ENCODE assay signal across 8 cellular contexts in genomic region chr13:20127263-20127562, GRCh38. TPM values are rescaled to one million over a fixed set of nuclear protein-coding genes. Genes with fewer than 3 reads are reported as not detected.
DNase-seq lines count a peak whose midpoint lies in the region; ATAC-seq and TF ChIP-seq lines count a peak whose summit lies in the region.

No MANE protein-coding gene starts in this region.

- peaks cover 6% of the 10 kb centered on the region for H3K4me1 Mint-ChIP-seq in Caco-2 (ENCODE audit: low read depth, unreplicated experiment)

- no peak overlapping the region for H3K27ac Mint-ChIP-seq in Caco-2 (ENCODE audit: unreplicated experiment)

- H3K4me3 Mint-ChIP-seq in Caco-2 (ENCODE audit: unreplicated experiment), result peak overlapping the region; percentile 64

- BruUV-seq in Caco-2 (replicated peaks; lab: Mats Ljungman, UMichigan), result no TSS peak

- WGBS in liver, result 26% methylated on average over 6 of the region's 6 CpGs
- 28% methylated on average over 6 of the region's 6 CpGs for WGBS in urinary bladder

- H3K27ac ChIP-seq in ascending aorta (peak overlapping the region; percentile 90), liver (ENCODE audit: low read depth in 1 of 2, low read length in 2 of 2) (peak overlapping the region; percentile 79 to 88), urinary bladder (ENCODE audit: low read depth) (no peak overlapping the region)

- CTCF ChIA-PET in Caco-2 (lab: Charles Lee), result interaction anchor here (1.1 to 1.9 kb wide), 8 partner anchors 8 to 92 kb away, joined by 3 to 11 read pairs (median 4); partner anchors contain the start of gene GJA3

- H3K27me3 ChIP-seq in Caco-2 (replicated peaks; ENCODE audit: control insufficient read depth, insufficient read depth, low read length) (no peaks in the 10 kb centered on the region), ascending aorta (no peaks in the 10 kb centered on the region), liver (ENCODE audit: control insufficient read depth in 4 of 4, insufficient read depth in 4 of 4, low read length in 3 of 4) (no peaks in the 10 kb centered on the region)

- H3K27me3 Mint-ChIP-seq in Caco-2 (ENCODE audit: insufficient read depth, unreplicated experiment), result peaks cover 3% of the 10 kb centered on the region

- intact Hi-C loops in Caco-2 (cut with micrococcal nuclease; ENCODE audit: unreplicated experiment) (no loop called here), ascending aorta (cut with DNase I) (loop anchor here (2.0 to 10.0 kb wide), 2 partner anchors 34 to 578 kb away; partner anchors contain the start of genes GJA3 and IL17D)

- ATAC-seq in HG03103 (IDR thresholded peaks at IDR 0.05; ENCODE audit: low read depth, unreplicated experiment) (peak; percentile 23), HG03280 (IDR thresholded peaks at IDR 0.05; ENCODE audit: unreplicated experiment) (no peak), GM19328 (IDR thresholded peaks at IDR 0.05; ENCODE audit: unreplicated experiment) (no peak)

- H3K4me1 ChIP-seq in Caco-2, result no peaks in the 10 kb centered on the region
- peaks cover 0 to 13% of the 10 kb centered on the region in 2 donors for H3K4me1 ChIP-seq in ascending aorta
- H3K4me1 ChIP-seq in liver (ENCODE audit: control insufficient read depth in 4 of 4, insufficient read depth in 4 of 4, low read length in 3 of 4), result peaks cover 0 to 11% (median 3%) of the 10 kb centered on the region in 4 donors
- H3K4me1 ChIP-seq in urinary bladder (ENCODE audit: insufficient read depth), result no peaks in the 10 kb centered on the region

- TF ChIP-seq CTCF in Caco-2 (IDR thresholded peaks at IDR 0.05; ENCODE audit: insufficient read depth in 1 of 2, low read depth in 1 of 2, low read length in 1 of 2, severe bottlenecking in 1 of 2, unreplicated experiment in 1 of 2) (no peak), ascending aorta (IDR thresholded peaks at IDR 0.05) (no peak), liver (IDR thresholded peaks at IDR 0.05; ENCODE audit: low read depth, low read length, missing input control) (no peak)

- peaks cover 5% of the 10 kb centered on the region for H3K36me3 Mint-ChIP-seq in Caco-2 (ENCODE audit: insufficient read depth, unreplicated experiment)

- H3K9ac ChIP-seq in liver (ENCODE audit: low read depth in 1 of 2, low read length in 2 of 2), result no peak overlapping the region

- H3K4me3 ChIP-seq in Caco-2 (ENCODE audit: low read depth, low read length) (peak overlapping the region; percentile 81), ascending aorta (peak overlapping the region; percentile 83 to 84), liver (ENCODE audit: low read depth in 1 of 3, low read length in 3 of 3) (peak overlapping the region; percentile 37 to 72 (median 65)), urinary bladder (ENCODE audit: low read depth, low read length) (peak overlapping the region; percentile 50)

- POLR2A ChIA-PET in Caco-2 (lab: Charles Lee), result interaction anchor here (0.6 kb wide), 1 partner anchor 214 kb away, joined by 3 read pairs; no protein-coding TSS in a partner anchor

- H3K9me3 Mint-ChIP-seq in Caco-2 (ENCODE audit: unreplicated experiment), result no peaks in the 10 kb centered on the region

- no peak for DNase-seq in Caco-2
- no peak for DNase-seq in ascending aorta (ENCODE audit: low spot score in 2 of 2)
- DNase-seq in NCI-H128 (lab: John Stamatoyannopoulos, UW; ENCODE audit: unreplicated experiment), result no peak

- H3K9me3 ChIP-seq in Caco-2 (no peaks in the 10 kb centered on the region), ascending aorta (no peaks in the 10 kb centered on the region), liver (ENCODE audit: control insufficient read depth in 4 of 4, low read length in 3 of 4) (no peaks in the 10 kb centered on the region)

- no peaks in the 10 kb centered on the region for H3K36me3 ChIP-seq in Caco-2 (ENCODE audit: control insufficient read depth, insufficient read depth, low read length)
- no peaks in the 10 kb centered on the region for H3K36me3 ChIP-seq in ascending aorta
- no peaks in the 10 kb centered on the region for H3K36me3 ChIP-seq in liver (ENCODE audit: control insufficient read depth in 4 of 4, insufficient read depth in 3 of 4, low read depth in 1 of 4, low read length in 3 of 4)
- no peaks in the 10 kb centered on the region for H3K36me3 ChIP-seq in urinary bladder (ENCODE audit: insufficient read depth)

- no peak for TF ChIP-seq RAD21 in liver (IDR thresholded peaks at IDR 0.05)

TF ChIP-seq in liver, 16 proteins besides CTCF, POLR2A, EP300 and RAD21:
- TF ChIP-seq HNF4A (conservative IDR thresholded peaks at IDR 0.05), result no peak
- peak; percentile 55 for TF ChIP-seq ATF3 (IDR thresholded peaks at IDR 0.05)

RNA-seq across cellular contexts. Expression of gene GJA3, which starts 33.6 kb away (rescaled TPM):
- total RNA-seq in Caco-2 (2022), result 0.09 and 0.11 TPM in 2 replicates
- total RNA-seq in ascending aorta, result not detected
- total RNA-seq in liver, result under 1 TPM in 1 of 2 donors, not detected in 1; 0.05 TPM
- under 1 TPM in 1 of 2 donors, not detected in 1; 0.02 TPM for polyA plus RNA-seq in liver
- 0.21 TPM for total RNA-seq in urinary bladder
- 0.05 TPM for polyA plus RNA-seq in urinary bladder
